Comparison of ENCODE assay signal across 23 cellular contexts in the genomic region with DNA sequence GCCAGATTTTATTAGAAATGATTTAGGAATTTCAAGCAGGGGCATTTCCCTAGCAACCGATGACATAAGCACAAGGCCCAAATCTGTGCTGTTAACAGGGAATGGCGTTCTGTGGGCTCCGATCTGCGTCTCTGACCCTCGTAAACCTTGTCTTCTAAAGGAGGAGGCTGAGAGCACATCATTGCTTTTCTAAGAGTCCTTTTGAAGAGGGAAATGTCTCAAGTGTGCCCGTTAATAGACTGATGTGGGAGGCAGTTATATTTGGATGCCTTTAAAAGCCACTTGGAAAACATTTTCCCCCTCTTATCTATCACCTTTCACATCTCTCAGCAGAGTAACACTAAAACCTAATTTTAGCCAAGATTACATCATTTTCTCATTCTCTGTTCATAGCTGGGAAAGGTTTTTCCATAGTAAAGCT.
DNase-seq lines count a peak whose midpoint lies in the region; ATAC-seq and TF ChIP-seq lines count a peak whose summit lies in the region.
"Had no signal": no experiment of that assay in that cellular context is flagged by ENCODE, and none has a peak within 500 bp of the region (broad histone marks: within the 10 kb centered on the region; RNA-seq: fewer than 3 reads in every experiment).

No MANE protein-coding gene starts in this region.

- DNase-seq in NCI-H1417 (lab: John Stamatoyannopoulos, UW) (peak in 2 of 3 experiments; percentile 52 to 95), NCI-H1417 treated with DMSO at 0.1 percent for 48 hours (lab: John Stamatoyannopoulos, UW) (no peak), NCI-H187 (lab: John Stamatoyannopoulos, UW) (peak; percentile 72), NCI-H510A (lab: John Stamatoyannopoulos, UW) (no peak), SIG-M5 treated with dmso at 0.1 percent for 504 hours (lab: John Stamatoyannopoulos, UW; ENCODE audit: unreplicated experiment) (no peak)
- DNase-seq in central memory CD8-positive, alpha-beta T cell (ENCODE audit: low spot score in 2 of 2), result no peak
- DNase-seq in stimulated activated CD4-positive, alpha-beta T cell treated with anti-CD3 and anti-CD28 coated beads, Interleukin-12 subunit alpha, Interleukin-12 subunit beta, amount 100 ng/mL, for 4 hours, result no peak
- DNase-seq: activated CD4-positive, CD25-positive, alpha-beta regulatory T cell; activated gamma-delta T cell treated with Interleukin-2 at 50 U/mL for 16 hours; activated naive CD8-positive, alpha-beta T cell treated with anti-CD3 and anti-CD28 coated beads, Interleukin-2, amount 10 ng/mL, durations not matched to agents 7 days and 5 days; activated T-cell treated with anti-CD3 and anti-CD28 coated beads, Interleukin-2, amount 50 U/mL, for 48 hours; CD8-positive, alpha-beta T cell; central memory CD4-positive, alpha-beta T cell; gastrocnemius medialis; kidney glomerular epithelial cell; NCI-H2171; NCI-H524 treated with DMSO at 0.1 percent for 48 hours; OCI-M1; pancreas; T-helper 17 cell; testis had no signal

- H3K36me3 Mint-ChIP-seq in central memory CD8-positive, alpha-beta T cell (ENCODE audit: insufficient read depth), result peaks cover 11% of the 10 kb centered on the region
- H3K36me3 Mint-ChIP-seq in nephron (ENCODE audit: low read depth), result peaks cover 59% of the 10 kb centered on the region
- H3K36me3 Mint-ChIP-seq: activated naive CD8-positive, alpha-beta T cell treated with anti-CD3 and anti-CD28 coated beads, Interleukin-2, amount 10 ng/mL, durations not matched to agents 7 days and 5 days; CD8-positive, alpha-beta T cell had no signal

- ATAC-seq in central memory CD8-positive, alpha-beta T cell (replicated peaks; ENCODE audit: extremely low read depth, poor library complexity, severe bottlenecking), result no peak
- ATAC-seq: CD8-positive, alpha-beta T cell; gastrocnemius medialis; pancreas; T-helper 17 cell had no signal

- peak overlapping the region; percentile 51 for H3K27ac Mint-ChIP-seq in central memory CD8-positive, alpha-beta T cell (ENCODE audit: low read depth)
- peak overlapping the region in 2 of 3 experiments; percentile 25 to 63 for H3K27ac Mint-ChIP-seq in nephron
- H3K27ac Mint-ChIP-seq: activated naive CD8-positive, alpha-beta T cell treated with anti-CD3 and anti-CD28 coated beads, Interleukin-2, amount 10 ng/mL, durations not matched to agents 7 days and 5 days; CD8-positive, alpha-beta T cell; stimulated activated naive CD8-positive, alpha-beta T cell treated with anti-CD3 and anti-CD28 coated beads, Interleukin-15, Interleukin-2, amounts not matched to agents 100 ng/mL and 50 ng/mL, for 24 hours; T-helper 17 cell had no signal

- peak overlapping the region; percentile 4 for H3K4me3 Mint-ChIP-seq in central memory CD8-positive, alpha-beta T cell
- H3K4me3 Mint-ChIP-seq in nephron, result peak overlapping the region in 2 of 3 experiments; percentile 7 to 45
- H3K4me3 Mint-ChIP-seq: activated naive CD8-positive, alpha-beta T cell treated with anti-CD3 and anti-CD28 coated beads, Interleukin-2, amount 10 ng/mL, durations not matched to agents 7 days and 5 days; CD8-positive, alpha-beta T cell; stimulated activated naive CD8-positive, alpha-beta T cell treated with anti-CD3 and anti-CD28 coated beads, Interleukin-15, Interleukin-2, amounts not matched to agents 100 ng/mL and 50 ng/mL, for 24 hours; T-helper 17 cell had no signal

- no peak for TF ChIP-seq CTCF in nephron (IDR thresholded peaks at IDR 0.05; ENCODE audit: unreplicated experiment in 3 of 3)

- H3K4me1 Mint-ChIP-seq in central memory CD8-positive, alpha-beta T cell, result peaks cover 78% of the 10 kb centered on the region
- H3K4me1 Mint-ChIP-seq in nephron, result peaks cover 64% of the 10 kb centered on the region
- H3K4me1 Mint-ChIP-seq: activated naive CD8-positive, alpha-beta T cell treated with anti-CD3 and anti-CD28 coated beads, Interleukin-2, amount 10 ng/mL, durations not matched to agents 7 days and 5 days had no signal

- no peaks in the 10 kb centered on the region for H3K9me3 Mint-ChIP-seq in central memory CD8-positive, alpha-beta T cell
- peaks cover under 1% of the 10 kb centered on the region for H3K9me3 Mint-ChIP-seq in nephron
- H3K9me3 Mint-ChIP-seq: activated naive CD8-positive, alpha-beta T cell treated with anti-CD3 and anti-CD28 coated beads, Interleukin-2, amount 10 ng/mL, durations not matched to agents 7 days and 5 days; CD8-positive, alpha-beta T cell; stimulated activated naive CD8-positive, alpha-beta T cell treated with anti-CD3 and anti-CD28 coated beads, Interleukin-15, Interleukin-2, amounts not matched to agents 100 ng/mL and 50 ng/mL, for 24 hours had no signal

- H3K27me3 Mint-ChIP-seq in central memory CD8-positive, alpha-beta T cell, result no peaks in the 10 kb centered on the region
- H3K27me3 Mint-ChIP-seq in nephron (ENCODE audit: low read depth), result peaks cover 3% of the 10 kb centered on the region
- H3K27me3 Mint-ChIP-seq: stimulated activated naive CD8-positive, alpha-beta T cell treated with anti-CD3 and anti-CD28 coated beads, Interleukin-15, Interleukin-2, amounts not matched to agents 100 ng/mL and 50 ng/mL, for 24 hours; T-helper 17 cell had no signal

Comparison
In these comparisons a context has a peak if more than half of its experiments do, and no peak if none do; other contexts are left out.
1. DNase-seq: peak in NCI-H1417 (2 of 3) and NCI-H187 (2 of 2); none in NCI-H1417 treated with DMSO at 0.1 percent for 48 hours (single experiment), central memory CD8-positive, alpha-beta T cell (0 of 2), NCI-H510A (single experiment), stimulated activated CD4-positive, alpha-beta T cell treated with anti-CD3 and anti-CD28 coated beads, Interleukin-12 subunit alpha, Interleukin-12 subunit beta, amount 100 ng/mL, for 4 hours (single experiment) and SIG-M5 treated with dmso at 0.1 percent for 504 hours (single experiment).